ENCODE assay signal across 8 cellular contexts in the genomic region with DNA sequence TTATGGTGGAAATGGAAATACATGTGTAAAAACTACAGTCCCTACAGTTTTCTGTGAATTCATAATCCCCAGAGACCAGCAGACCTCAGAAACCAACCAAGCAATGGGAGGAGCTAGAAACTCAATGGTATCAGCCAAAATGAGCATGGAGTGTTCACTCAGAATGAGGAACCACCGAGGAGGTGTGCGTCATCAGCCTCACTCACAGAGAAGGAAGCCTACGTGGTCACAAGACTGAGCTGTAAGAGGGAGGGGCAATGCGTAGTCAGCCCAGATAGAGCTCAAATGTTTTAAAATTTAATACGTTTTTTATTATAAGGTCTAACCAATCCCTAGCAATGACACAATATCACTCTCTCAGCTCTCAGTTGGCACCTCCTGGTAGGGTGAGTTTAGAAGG. TPM values are rescaled to one million over a fixed set of nuclear protein-coding genes. Genes with fewer than 3 reads are reported as not detected.
A peak's percentile ranks its signal among the peaks of the same experiment; 100 is the strongest.
DNase-seq lines count a peak whose midpoint lies in the region; ATAC-seq, FAIRE-seq and TF ChIP-seq lines count a peak whose summit lies in the region.

No MANE protein-coding gene starts in this region.

- CTCF ChIA-PET in HepG2 (lab: Yijun Ruan, JAX; ENCODE audit: low intra/inter-chr PET ratio, low total read pairs), result no interaction called here
- CTCF ChIA-PET in activated B cell treated with CpG ODN at 0.5 μM for 24 hours (lab: Charles Lee), result interaction anchor here (0.7 to 3.4 kb wide), 6 partner anchors 17 to 999 kb away, joined by 3 to 28 read pairs (median 4); partner anchors contain the start of gene MYLK4
- CTCF ChIA-PET in Caco-2 (lab: Charles Lee), result no interaction called here

- FAIRE-seq in HepG2 (lab: Jason Lieb, UNC), result no peak

- H3K9ac ChIP-seq in HepG2 (ENCODE audit: insufficient read depth, low read depth, low read length), result no peak overlapping the region

- H3K27me3 Mint-ChIP-seq in activated B cell treated with CpG ODN at 0.5 μM for 24 hours, result no peaks in the 10 kb centered on the region
- no peaks in the 10 kb centered on the region for H3K27me3 Mint-ChIP-seq in osteocyte (ENCODE audit: unreplicated experiment)
- no peaks in the 10 kb centered on the region for H3K27me3 Mint-ChIP-seq in Caco-2 (ENCODE audit: insufficient read depth, unreplicated experiment)

- H3K4me3 Mint-ChIP-seq in activated B cell treated with CpG ODN at 0.5 μM for 24 hours (peak overlapping the region; percentile 24), osteocyte (ENCODE audit: unreplicated experiment) (no peak overlapping the region), Caco-2 (ENCODE audit: unreplicated experiment) (no peak overlapping the region)

- H3K36me3 Mint-ChIP-seq in activated B cell treated with CpG ODN at 0.5 μM for 24 hours (ENCODE audit: low read depth) (no peaks in the 10 kb centered on the region), osteocyte (ENCODE audit: unreplicated experiment) (no peaks in the 10 kb centered on the region), Caco-2 (ENCODE audit: insufficient read depth, unreplicated experiment) (no peaks in the 10 kb centered on the region)

- ATAC-seq in right lobe of liver, result peak; percentile 69 to 85 (median 76)
- ATAC-seq in HepG2, result no peak
- ATAC-seq in HG03280 (IDR thresholded peaks at IDR 0.05; ENCODE audit: unreplicated experiment), result peak; percentile 84
- peak; percentile 99 for ATAC-seq in activated B cell treated with CpG ODN at 0.5 μM for 24 hours (ENCODE audit: low read depth)

- H3K4me3 ChIP-seq in right lobe of liver, result no peak overlapping the region
- no peak overlapping the region for H3K4me3 ChIP-seq in HepG2 (replicated peaks in 1 of 3; ENCODE audit: insufficient read depth in 1 of 3, low read depth in 2 of 3, low read length in 3 of 3)
- no peak overlapping the region for H3K4me3 ChIP-seq in Caco-2 (ENCODE audit: low read depth, low read length)

- DNase-seq in right lobe of liver (peak in 2 of 3 donors; percentile 56 to 71), HepG2 (ENCODE audit: low spot score) (no peak), activated B cell treated with CpG ODN at 0.5 μM for 24 hours (peak; percentile 52), kidney tubule cell (ENCODE audit: low spot score) (peak; percentile 49), osteocyte (ENCODE audit: extremely low spot score, unreplicated experiment) (no peak), OCI-M2 (lab: John Stamatoyannopoulos, UW; ENCODE audit: unreplicated experiment) (no peak), Caco-2 (no peak)

- H3K27ac ChIP-seq in right lobe of liver (no peak overlapping the region), HepG2 (ENCODE audit: extremely low read length, insufficient read depth, low read length) (no peak overlapping the region)

- TF ChIP-seq RAD21 in HepG2 (CRISPR knock-in tag; IDR thresholded peaks at IDR 0.05), result no peak

- H3K27ac Mint-ChIP-seq in activated B cell treated with CpG ODN at 0.5 μM for 24 hours (peak overlapping the region; percentile 85), osteocyte (ENCODE audit: unreplicated experiment) (no peak overlapping the region), Caco-2 (ENCODE audit: unreplicated experiment) (no peak overlapping the region)

- no peaks in the 10 kb centered on the region for H3K79me2 ChIP-seq in HepG2 (ENCODE audit: insufficient read depth, low read length)

- no TSS peak for BruUV-seq in HepG2 (replicated peaks; lab: Mats Ljungman, UMichigan)
- no TSS peak for BruUV-seq in Caco-2 (replicated peaks; lab: Mats Ljungman, UMichigan)

- POLR2A ChIA-PET in HepG2 (lab: Yijun Ruan, JAX) (no interaction called here), activated B cell treated with CpG ODN at 0.5 μM for 24 hours (lab: Charles Lee) (interaction anchor here (0.6 to 2.1 kb wide), 7 partner anchors 17 to 1071 kb away, joined by 3 to 12 read pairs (median 4); partner anchors contain the start of genes MYLK4, SERPINB1 and WRNIP1), Caco-2 (lab: Charles Lee) (no interaction called here)

- H4K20me1 ChIP-seq in HepG2 (ENCODE audit: insufficient read depth, low read length), result no peaks in the 10 kb centered on the region

- no peaks in the 10 kb centered on the region for H3K36me3 ChIP-seq in right lobe of liver
- no peaks in the 10 kb centered on the region for H3K36me3 ChIP-seq in HepG2 (replicated peaks in 1 of 2; ENCODE audit: control insufficient read depth in 1 of 2, insufficient read depth in 2 of 2, low read length in 2 of 2)
- no peaks in the 10 kb centered on the region for H3K36me3 ChIP-seq in Caco-2 (ENCODE audit: control insufficient read depth, insufficient read depth, low read length)

- TF ChIP-seq EP300 in HepG2 (IDR thresholded peaks at IDR 0.05; ENCODE audit: low read depth in 2 of 2, low read length in 2 of 2) (no peak), HepG2 (CRISPR knock-in tag; IDR thresholded peaks at IDR 0.05; ENCODE audit: borderline replicate concordance) (no peak)

- H3K4me1 ChIP-seq in right lobe of liver (no peaks in the 10 kb centered on the region), HepG2 (ENCODE audit: insufficient read depth, low read length) (0 out of 2 replicates have a peak, but pooled peaks cover 4% of the 10 kb centered on the region), Caco-2 (peaks cover 37% of the 10 kb centered on the region)

- peaks cover 19% of the 10 kb centered on the region for H3K4me1 Mint-ChIP-seq in activated B cell treated with CpG ODN at 0.5 μM for 24 hours
- peaks cover 8% of the 10 kb centered on the region for H3K4me1 Mint-ChIP-seq in osteocyte (ENCODE audit: unreplicated experiment)
- peaks cover 12% of the 10 kb centered on the region for H3K4me1 Mint-ChIP-seq in Caco-2 (ENCODE audit: low read depth, unreplicated experiment)

- H3K9me3 Mint-ChIP-seq in activated B cell treated with CpG ODN at 0.5 μM for 24 hours, result peaks cover 9% of the 10 kb centered on the region
- H3K9me3 Mint-ChIP-seq in osteocyte (ENCODE audit: unreplicated experiment), result no peaks in the 10 kb centered on the region
- H3K9me3 Mint-ChIP-seq in Caco-2 (ENCODE audit: unreplicated experiment), result no peaks in the 10 kb centered on the region

- WGBS in right lobe of liver (ENCODE audit: insufficient coverage, low coverage, low lambda C conversion rate, missing lambda C conversion rate), result 83% methylated on average over 5 of the region's 5 CpGs
- 41% methylated on average over 5 of the region's 5 CpGs for WGBS in HepG2 (ENCODE audit: low lambda C conversion rate)

- TF ChIP-seq CTCF in right lobe of liver (IDR thresholded peaks at IDR 0.05) (no peak), HepG2 (CRISPR knock-in tag; IDR thresholded peaks at IDR 0.05) (no peak), activated B cell treated with CpG ODN at 0.5 μM for 24 hours (IDR thresholded peaks at IDR 0.05) (no peak), osteocyte (IDR thresholded peaks at IDR 0.05) (no peak), Caco-2 (IDR thresholded peaks at IDR 0.05; ENCODE audit: insufficient read depth in 1 of 2, low read depth in 1 of 2, low read length in 1 of 2, severe bottlenecking in 1 of 2, unreplicated experiment in 1 of 2) (no peak)

- H3K27me3 ChIP-seq in right lobe of liver, result no peaks in the 10 kb centered on the region
- H3K27me3 ChIP-seq in HepG2 (ENCODE audit: control insufficient read depth in 1 of 2, insufficient read depth in 2 of 2, low read length in 2 of 2), result peaks cover 3 to 30% of the 10 kb centered on the region in 2 experiments; a peak in 2 of 5 replicates
- H3K27me3 ChIP-seq in Caco-2 (replicated peaks; ENCODE audit: control insufficient read depth, insufficient read depth, low read length), result no peaks in the 10 kb centered on the region

- intact Hi-C loops in right lobe of liver (cut with DNase I), result no loop called here
- intact Hi-C loops in HepG2 (cut with micrococcal nuclease; ENCODE audit: unreplicated experiment), result no loop called here
- intact Hi-C loops in activated B cell treated with CpG ODN at 0.5 μM for 24 hours (cut with micrococcal nuclease), result loop anchor here (1.0 to 2.0 kb wide), 3 partner anchors 17 to 488 kb away; partner anchors contain the start of genes GMDS, MYLK4 and WRNIP1
- intact Hi-C loops in Caco-2 (cut with micrococcal nuclease; ENCODE audit: unreplicated experiment), result no loop called here

- H3K9me3 ChIP-seq in right lobe of liver, result no peaks in the 10 kb centered on the region
- no peaks in the 10 kb centered on the region for H3K9me3 ChIP-seq in HepG2 (ENCODE audit: low read length)
- no peaks in the 10 kb centered on the region for H3K9me3 ChIP-seq in Caco-2

- in situ Hi-C loops in HepG2 (cut with HindIII; ENCODE audit: extremely low pct_ligation_motif_present, low pct_unique_long_range_greater_than_20kb), result no loop called here

- no peak for TF ChIP-seq POLR2A in right lobe of liver (IDR thresholded peaks at IDR 0.05)
- TF ChIP-seq POLR2A in HepG2 (IDR thresholded peaks at IDR 0.05; ENCODE audit: insufficient read depth in 1 of 2, low read depth in 2 of 2, low read length in 2 of 2), result no peak

- H3K4me2 ChIP-seq in HepG2 (ENCODE audit: low read depth, low read length), result no peak overlapping the region

- no peak overlapping the region for H2AFZ ChIP-seq in HepG2 (ENCODE audit: low read length)

RNA-seq across cellular contexts. Expression of gene MYLK4, which starts 17.4 kb away (rescaled TPM):
- total RNA-seq in right lobe of liver (under 1 TPM in 5 of 6 experiments, not detected in 1; 0.22 to 0.46 (median 0.27) TPM), HepG2 (2016; rRNA removed; fragmentation: Illumina TruSeq; extraction: Trizol) (0.15 and 0.29 TPM in 2 replicates), activated B cell treated with CpG ODN at 0.5 μM for 24 hours (0.49 and 0.58 TPM in 2 replicates), osteocyte (0.78 and 1.0 TPM in 2 replicates), Caco-2 (2022) (0.65 and 0.75 TPM in 2 replicates)
- total RNA-seq in HepG2 (2016; cell fraction: cytosol; rRNA removed; fragmentation: Illumina TruSeq; extraction: Trizol; ENCODE audit: low read depth), result 0.09 and 0.10 TPM in 2 replicates
- 0.16 and 0.32 TPM in 2 replicates for total RNA-seq in HepG2 (2016; cell fraction: insoluble cytoplasmic fraction; rRNA removed; fragmentation: Illumina TruSeq; extraction: Trizol)
- 0.03 and 0.10 TPM in 2 replicates for total RNA-seq in HepG2 (2016; cell fraction: membrane; rRNA removed; fragmentation: Illumina TruSeq; extraction: Trizol)
- total RNA-seq in HepG2 (2016; cell fraction: nucleus; rRNA removed; fragmentation: Illumina TruSeq; extraction: Trizol), result 0.31 and 0.34 TPM in 2 replicates
- polyA plus RNA-seq in HepG2 (2011; rRNA removed), result 0.26 and 0.46 TPM in 2 replicates
- polyA plus RNA-seq in HepG2 (2011; cell fraction: cytosol; rRNA removed), result 0.07 and 0.17 TPM in 2 replicates
- 1.3 and 2.2 TPM in 2 replicates for polyA plus RNA-seq in HepG2 (2011; cell fraction: nucleus; rRNA removed)
- polyA plus RNA-seq in HepG2 (2012), result 0.49 and 0.50 TPM in 2 replicates
- polyA plus RNA-seq in HepG2 (2016; cell fraction: cytosol; fragmentation: Illumina TruSeq; extraction: Trizol; ENCODE audit: low read depth), result 0.02 TPM in 1 of 2 replicates, not detected in the other
- polyA plus RNA-seq in HepG2 (2016; cell fraction: insoluble cytoplasmic fraction; fragmentation: Illumina TruSeq; extraction: Trizol; ENCODE audit: low read depth), result 0.11 and 0.14 TPM in 2 replicates
- 0.06 and 0.08 TPM in 2 replicates for polyA plus RNA-seq in HepG2 (2016; cell fraction: membrane; fragmentation: Illumina TruSeq; extraction: Trizol; ENCODE audit: low read depth)
- polyA plus RNA-seq in HepG2 (2016; cell fraction: nucleus; fragmentation: Illumina TruSeq; extraction: Trizol; ENCODE audit: insufficient read depth, low read depth), result 0.44 and 0.70 TPM in 2 replicates
- polyA minus RNA-seq in HepG2 (2011; rRNA and poly(A)+ RNA removed; ENCODE audit: low replicate concordance), result 0.10 and 0.33 TPM in 2 replicates
- 0.09 TPM in 1 of 2 replicates, not detected in the other for polyA minus RNA-seq in HepG2 (2011; cell fraction: cytosol; rRNA and poly(A)+ RNA removed)
- 0.64 and 0.87 TPM in 2 replicates for polyA minus RNA-seq in HepG2 (2011; cell fraction: nucleus; rRNA and poly(A)+ RNA removed)

RNA-seq across cellular contexts. Expression of gene WRNIP1, which starts 31.9 kb away (rescaled TPM):
- total RNA-seq in right lobe of liver, result 10 to 100 TPM; 15.8 to 36.8 (median 20.7) TPM
- total RNA-seq in HepG2 (2016; rRNA removed; fragmentation: Illumina TruSeq; extraction: Trizol), result 88.9 and 90.3 TPM in 2 replicates
- total RNA-seq in HepG2 (2016; cell fraction: cytosol; rRNA removed; fragmentation: Illumina TruSeq; extraction: Trizol; ENCODE audit: low read depth), result 14.5 and 15.0 TPM in 2 replicates
- 82.7 and 90.1 TPM in 2 replicates for total RNA-seq in HepG2 (2016; cell fraction: insoluble cytoplasmic fraction; rRNA removed; fragmentation: Illumina TruSeq; extraction: Trizol)
- total RNA-seq in HepG2 (2016; cell fraction: membrane; rRNA removed; fragmentation: Illumina TruSeq; extraction: Trizol), result 49.2 and 50.7 TPM in 2 replicates
- total RNA-seq in HepG2 (2016; cell fraction: nucleus; rRNA removed; fragmentation: Illumina TruSeq; extraction: Trizol), result 48.4 and 54.7 TPM in 2 replicates
- polyA plus RNA-seq in HepG2 (2011; rRNA removed), result 73.4 and 77.7 TPM in 2 replicates
- 83.3 and 106 TPM in 2 replicates for polyA plus RNA-seq in HepG2 (2011; cell fraction: cytosol; rRNA removed)
- polyA plus RNA-seq in HepG2 (2011; cell fraction: nucleus; rRNA removed), result 69.3 and 70.9 TPM in 2 replicates
- 57.7 and 65.4 TPM in 2 replicates for polyA plus RNA-seq in HepG2 (2012)
- 15.1 and 16.9 TPM in 2 replicates for polyA plus RNA-seq in HepG2 (2016; cell fraction: cytosol; fragmentation: Illumina TruSeq; extraction: Trizol; ENCODE audit: low read depth)
- 96.1 and 98.5 TPM in 2 replicates for polyA plus RNA-seq in HepG2 (2016; cell fraction: insoluble cytoplasmic fraction; fragmentation: Illumina TruSeq; extraction: Trizol; ENCODE audit: low read depth)
- polyA plus RNA-seq in HepG2 (2016; cell fraction: membrane; fragmentation: Illumina TruSeq; extraction: Trizol; ENCODE audit: low read depth), result 36.1 and 39.8 TPM in 2 replicates
- 90.6 and 97.4 TPM in 2 replicates for polyA plus RNA-seq in HepG2 (2016; cell fraction: nucleus; fragmentation: Illumina TruSeq; extraction: Trizol; ENCODE audit: insufficient read depth, low read depth)
- polyA minus RNA-seq in HepG2 (2011; rRNA and poly(A)+ RNA removed; ENCODE audit: low replicate concordance), result 73.1 and 84.7 TPM in 2 replicates
- polyA minus RNA-seq in HepG2 (2011; cell fraction: cytosol; rRNA and poly(A)+ RNA removed), result 32.4 and 32.5 TPM in 2 replicates
- 39.9 and 43.4 TPM in 2 replicates for polyA minus RNA-seq in HepG2 (2011; cell fraction: nucleus; rRNA and poly(A)+ RNA removed)
- total RNA-seq in activated B cell treated with CpG ODN at 0.5 μM for 24 hours, result 31.6 and 31.9 TPM in 2 replicates
- 35.9 and 40.6 TPM in 2 replicates for total RNA-seq in osteocyte
- total RNA-seq in Caco-2 (2022), result 46.5 and 51.7 TPM in 2 replicates

Comparison
In these comparisons a context has a peak if more than half of its experiments do, and no peak if none do; other contexts are left out.
1. DNase-seq: peak in right lobe of liver (2 of 3), activated B cell treated with CpG ODN at 0.5 μM for 24 hours (single experiment) and kidney tubule cell (single experiment); none in HepG2 (single experiment), osteocyte (single experiment), OCI-M2 (single experiment) and Caco-2 (0 of 2).